ENCODE assay signal across 8 cellular contexts in the genomic region with DNA sequence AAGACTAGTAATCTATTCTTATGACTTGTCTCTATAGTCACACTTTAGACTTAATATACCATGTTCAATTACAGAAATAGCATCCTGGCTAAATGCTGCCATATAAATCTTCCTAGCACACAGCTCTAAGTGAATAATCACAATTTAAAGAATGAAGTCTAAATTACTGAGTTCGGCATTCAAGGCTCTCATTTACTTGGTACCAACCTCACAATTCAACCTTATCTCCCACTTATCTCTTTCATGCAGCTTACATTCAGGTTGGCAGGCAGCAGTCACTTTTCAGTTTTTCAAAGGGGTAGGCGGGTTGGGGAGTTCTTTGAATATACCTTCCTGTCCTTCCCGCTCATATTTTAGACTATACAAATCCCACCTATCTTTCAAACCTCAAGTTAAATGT. TPM values are rescaled to one million over a fixed set of nuclear protein-coding genes. Genes with fewer than 3 reads are reported as not detected.
DNase-seq lines count a peak whose midpoint lies in the region; ATAC-seq and TF ChIP-seq lines count a peak whose summit lies in the region.

No MANE protein-coding gene starts in this region.

- H3K27me3 ChIP-seq in BLaER1, result no peaks in the 10 kb centered on the region
- H3K27me3 ChIP-seq in MG63, result no peaks in the 10 kb centered on the region
- H3K27me3 ChIP-seq in colonic mucosa, result no peaks in the 10 kb centered on the region

- no peaks in the 10 kb centered on the region for H3K9me3 ChIP-seq in BLaER1
- H3K9me3 ChIP-seq in MG63, result no peaks in the 10 kb centered on the region
- no peaks in the 10 kb centered on the region for H3K9me3 ChIP-seq in colonic mucosa

- H3K27ac ChIP-seq in BLaER1, result no peak overlapping the region
- no peak overlapping the region for H3K27ac ChIP-seq in colonic mucosa

- ATAC-seq in GM18867 (IDR thresholded peaks at IDR 0.05; ENCODE audit: unreplicated experiment), result no peak
- ATAC-seq in GM21737 (IDR thresholded peaks at IDR 0.05; ENCODE audit: unreplicated experiment), result no peak

- H3K4me2 ChIP-seq in BLaER1, result peak overlapping the region; percentile 85

- H4K20me1 ChIP-seq in BLaER1, result peaks cover 24% of the 10 kb centered on the region; the same call in 1 of the 2 replicates

- no peak for DNase-seq in MG63
- DNase-seq in colonic mucosa, result no peak
- no peak for DNase-seq in HCEC 1CT
- DNase-seq in NOMO-1 treated with DMSO at 0.1 percent for 48 hours (lab: John Stamatoyannopoulos, UW; ENCODE audit: unreplicated experiment), result no peak

- H3K36me3 ChIP-seq in BLaER1 (peaks cover 29% of the 10 kb centered on the region), MG63 (peaks cover 51% of the 10 kb centered on the region), colonic mucosa (no peaks in the 10 kb centered on the region)

- H3K9ac ChIP-seq in BLaER1 (no peak overlapping the region), colonic mucosa (ENCODE audit: low read depth in 2 of 2, low read length in 2 of 2) (no peak overlapping the region)

- intact Hi-C loops in colonic mucosa (cut with DNase I), result no loop called here

- H3K27me3 Mint-ChIP-seq in nephron (ENCODE audit: low read depth), result no peaks in the 10 kb centered on the region

- no peaks in the 10 kb centered on the region for H3K9me3 Mint-ChIP-seq in nephron

- H3K4me3 ChIP-seq in BLaER1 (peak overlapping the region; percentile 87), MG63 (peak overlapping the region; percentile 91), colonic mucosa (peak overlapping the region; percentile 66)

- TF ChIP-seq CTCF in colonic mucosa (IDR thresholded peaks at IDR 0.05), result no peak
- TF ChIP-seq CTCF in nephron (IDR thresholded peaks at IDR 0.05; ENCODE audit: unreplicated experiment in 3 of 3), result no peak

- peak overlapping the region; percentile 60 to 100 (median 100) for H3K27ac Mint-ChIP-seq in nephron

- H3K4me1 ChIP-seq in BLaER1 (peaks cover 32% of the 10 kb centered on the region), colonic mucosa (peaks cover 11% of the 10 kb centered on the region)

- peaks cover 34% of the 10 kb centered on the region for H3K36me3 Mint-ChIP-seq in nephron (ENCODE audit: low read depth)

- H3K4me3 Mint-ChIP-seq in nephron, result peak overlapping the region; percentile 95 to 97 (median 96)

- peaks cover 33% of the 10 kb centered on the region for H3K4me1 Mint-ChIP-seq in nephron

RNA-seq across cellular contexts. Expression of a gene that starts 1.5 kb away (rescaled TPM):
- 207 and 282 TPM in 2 replicates for total RNA-seq in MG63 (2014; rRNA removed; shearing (Covaris generic); ENCODE audit: low replicate concordance)
- 100 to 1,000 TPM; 110 to 127 TPM for total RNA-seq in colonic mucosa
